In the genomic region with DNA sequence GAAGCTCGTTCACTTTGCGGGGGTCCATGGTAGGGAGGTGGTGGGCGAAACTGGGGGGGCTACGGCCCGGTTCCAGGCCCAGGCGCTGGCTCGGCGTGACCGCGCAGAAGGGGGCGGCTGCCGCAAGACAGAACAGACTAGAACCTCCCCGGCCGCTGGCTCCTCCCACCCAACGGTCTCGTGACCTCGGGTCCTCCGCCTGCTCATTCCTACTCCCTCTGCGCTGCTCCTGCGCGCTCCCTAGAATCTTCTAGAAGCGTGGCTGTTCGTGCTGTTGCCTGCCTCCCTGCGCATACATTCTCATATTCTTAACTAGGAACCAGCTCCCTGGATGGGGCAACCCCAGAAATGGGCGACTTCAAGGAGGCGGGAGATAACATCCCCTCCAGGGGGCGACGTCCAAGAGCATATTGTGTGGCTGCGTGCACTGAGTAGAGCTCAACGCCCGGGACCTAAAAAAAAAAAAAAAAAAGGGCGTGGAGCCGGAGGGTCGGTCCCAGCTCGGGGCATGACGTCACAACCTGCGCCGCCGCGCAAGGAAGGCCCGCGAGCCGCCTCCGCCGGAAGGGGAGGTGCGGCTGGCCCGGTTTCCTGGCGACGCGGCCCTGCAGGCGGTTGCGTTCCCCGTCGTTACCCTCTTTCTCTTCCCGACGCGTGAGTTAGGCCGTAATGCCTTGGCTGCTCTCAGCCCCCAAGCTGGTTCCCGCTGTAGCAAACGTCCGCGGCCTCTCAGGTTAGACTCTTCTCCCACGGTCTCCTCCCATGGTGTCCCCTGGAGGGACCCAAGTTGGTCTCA, we compare ENCODE assay signal across 8 cellular contexts. TPM values are rescaled to one million over a fixed set of nuclear protein-coding genes. Genes with fewer than 3 reads are reported as not detected.
DNase-seq lines count a peak whose midpoint lies in the region; ATAC-seq and TF ChIP-seq lines count a peak whose summit lies in the region.

ST13 (minus strand) TSS at position 127 of the 796 bp plus-strand sequence; CDS start at position 28, 99 bp downstream.
XPNPEP3 (plus strand) TSS at position 636 of the 796 bp plus-strand sequence; CDS start at position 670, 34 bp downstream.

- H3K9me3 ChIP-seq in spleen = no peaks in the 10 kb centered on the region

- 0 to 1% (median 1%) methylated on average over 38 to 63 of the region's 63 CpGs for WGBS in spleen, 5 donors

- H3K27ac ChIP-seq in spleen = peak within 1 kb of the TSS; percentile 93 to 100 (median 97)

- peak in 1 of 3 donors; percentile 50 for TF ChIP-seq POLR2A in spleen (IDR thresholded peaks at IDR 0.05)

- DNase-seq in AG09319 (ENCODE audit: extremely low read depth, low read depth) (peak; percentile 91), NCI-H345 treated with DMSO at 0.1 percent for 48 hours (lab: John Stamatoyannopoulos, UW; ENCODE audit: unreplicated experiment) (peak; percentile 85), inferior parietal cortex (ENCODE audit: extremely low spot score) (peak; percentile 96), spleen (peak; percentile 99)
- DNase-seq in activated CD4-positive, CD25-positive, alpha-beta regulatory T cell (lab: John Stamatoyannopoulos, UW) = peak; percentile 92 to 97 (median 94)
- peak; percentile 97 for DNase-seq in central memory CD4-positive, alpha-beta T cell

- peak within 1 kb of the TSS; percentile 74 to 93 (median 85) for H3K4me3 ChIP-seq in spleen

- H3K4me1 ChIP-seq in spleen = peaks cover 38 to 77% (median 62%) of the 10 kb centered on the region in 6 donors

- no peaks in the 10 kb centered on the region for H3K27me3 ChIP-seq in spleen (replicated peaks in 1 of 7)

- peak; percentile 89 for ATAC-seq in GM19023 (IDR thresholded peaks at IDR 0.05; ENCODE audit: unreplicated experiment)
- ATAC-seq in HG03280 (IDR thresholded peaks at IDR 0.05; ENCODE audit: unreplicated experiment) = peak; percentile 90

- TF ChIP-seq CTCF in AG09319 (IDR thresholded peaks at IDR 0.05; ENCODE audit: low read depth, low read length) (peak; percentile 20), spleen (IDR thresholded peaks at IDR 0.05 in 8 of 11, conservative IDR thresholded peaks at IDR 0.05 in 3 of 11) (peak in 8 of 11 experiments; percentile 22 to 61 (median 40))

- intact Hi-C loops in spleen (cut with DNase I; ENCODE audit: low total_unique reads) = no loop called here

- peaks cover 0 to 17% (median 0%) of the 10 kb centered on the region in 6 donors for H3K36me3 ChIP-seq in spleen

RNA-seq across cellular contexts. Expression of gene ST13, which starts in this region (rescaled TPM):
- total RNA-seq in spleen = 100 to 1,000 TPM in 6 of 7 donors, 10 to 100 TPM in 1; 98.3 to 162 (median 122) TPM
- polyA plus RNA-seq in spleen = 10 to 100 TPM; 56.2 to 86.9 (median 77.1) TPM

RNA-seq across cellular contexts. Expression of gene XPNPEP3, which starts in this region (rescaled TPM):
- 10 to 100 TPM; 12.2 to 22.7 (median 14.6) TPM for total RNA-seq in spleen
- polyA plus RNA-seq in spleen = 1 to 10 TPM; 3.2 to 4.1 (median 3.6) TPM

Comparison
In these comparisons a context has a peak if more than half of its experiments do, and no peak if none do; other contexts are left out.
1. Peak in every context shown above with its lines: DNase-seq, ATAC-seq, H3K4me3 ChIP-seq and H3K27ac ChIP-seq.